Comparison of ENCODE assay signal across 1 cellular context in the genomic region with DNA sequence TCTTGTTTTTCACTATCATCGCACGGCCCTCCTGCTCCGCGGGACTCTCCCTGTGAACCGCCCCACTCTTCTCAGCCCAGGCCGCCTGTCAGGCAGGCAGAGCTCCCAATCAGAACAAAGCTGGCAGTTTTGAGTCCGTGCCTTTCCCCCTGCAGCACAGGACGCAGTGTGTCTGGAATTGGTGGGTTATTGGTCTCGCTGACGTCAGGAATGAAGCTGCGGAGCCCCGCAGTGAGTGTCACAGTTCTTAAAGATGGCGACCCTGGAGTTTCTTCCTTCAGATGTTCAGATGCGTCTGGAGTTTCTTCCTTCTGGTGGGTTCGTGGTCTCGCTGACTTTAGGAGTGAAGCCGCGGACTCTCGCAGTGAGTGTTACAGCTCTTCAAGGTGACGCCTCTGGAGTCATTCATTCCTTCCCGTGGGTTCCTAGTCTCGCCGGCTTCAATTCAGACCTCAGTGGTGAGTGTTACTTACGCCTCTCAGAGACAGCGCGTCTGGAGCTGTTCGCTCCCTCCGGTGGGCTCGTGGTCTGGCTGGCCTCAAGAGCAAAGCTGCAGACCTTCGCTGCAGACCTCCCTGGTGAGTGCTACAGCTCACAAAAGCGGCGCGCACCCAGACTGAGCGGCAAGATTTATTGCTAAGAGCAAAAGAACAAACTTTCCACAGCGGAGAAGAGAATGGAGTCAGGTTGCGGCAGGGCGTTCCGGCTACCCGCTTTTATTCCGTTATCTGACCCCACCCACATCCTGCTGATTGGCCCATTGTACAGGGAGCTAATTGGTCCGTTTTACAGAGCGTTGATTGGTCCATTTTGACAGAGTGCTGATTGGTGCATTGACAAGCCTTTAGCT.
TF ChIP-seq lines count a peak whose summit lies in the region.

No MANE protein-coding gene starts in this region.

TF ChIP-seq in H1, 55 proteins besides CTCF, POLR2A, EP300 and RAD21:
- TF ChIP-seq SUZ12 (IDR thresholded peaks at IDR 0.05; ENCODE audit: low read length) (no peak), POU5F1 (IDR thresholded peaks at IDR 0.05; ENCODE audit: low read depth, low read length) (no peak), SIX5 (IDR thresholded peaks at IDR 0.05; ENCODE audit: low read depth, low read length) (no peak), SIRT6 (IDR thresholded peaks at IDR 0.05; ENCODE audit: low read length) (no peak)
- TF ChIP-seq, protein P1, sequence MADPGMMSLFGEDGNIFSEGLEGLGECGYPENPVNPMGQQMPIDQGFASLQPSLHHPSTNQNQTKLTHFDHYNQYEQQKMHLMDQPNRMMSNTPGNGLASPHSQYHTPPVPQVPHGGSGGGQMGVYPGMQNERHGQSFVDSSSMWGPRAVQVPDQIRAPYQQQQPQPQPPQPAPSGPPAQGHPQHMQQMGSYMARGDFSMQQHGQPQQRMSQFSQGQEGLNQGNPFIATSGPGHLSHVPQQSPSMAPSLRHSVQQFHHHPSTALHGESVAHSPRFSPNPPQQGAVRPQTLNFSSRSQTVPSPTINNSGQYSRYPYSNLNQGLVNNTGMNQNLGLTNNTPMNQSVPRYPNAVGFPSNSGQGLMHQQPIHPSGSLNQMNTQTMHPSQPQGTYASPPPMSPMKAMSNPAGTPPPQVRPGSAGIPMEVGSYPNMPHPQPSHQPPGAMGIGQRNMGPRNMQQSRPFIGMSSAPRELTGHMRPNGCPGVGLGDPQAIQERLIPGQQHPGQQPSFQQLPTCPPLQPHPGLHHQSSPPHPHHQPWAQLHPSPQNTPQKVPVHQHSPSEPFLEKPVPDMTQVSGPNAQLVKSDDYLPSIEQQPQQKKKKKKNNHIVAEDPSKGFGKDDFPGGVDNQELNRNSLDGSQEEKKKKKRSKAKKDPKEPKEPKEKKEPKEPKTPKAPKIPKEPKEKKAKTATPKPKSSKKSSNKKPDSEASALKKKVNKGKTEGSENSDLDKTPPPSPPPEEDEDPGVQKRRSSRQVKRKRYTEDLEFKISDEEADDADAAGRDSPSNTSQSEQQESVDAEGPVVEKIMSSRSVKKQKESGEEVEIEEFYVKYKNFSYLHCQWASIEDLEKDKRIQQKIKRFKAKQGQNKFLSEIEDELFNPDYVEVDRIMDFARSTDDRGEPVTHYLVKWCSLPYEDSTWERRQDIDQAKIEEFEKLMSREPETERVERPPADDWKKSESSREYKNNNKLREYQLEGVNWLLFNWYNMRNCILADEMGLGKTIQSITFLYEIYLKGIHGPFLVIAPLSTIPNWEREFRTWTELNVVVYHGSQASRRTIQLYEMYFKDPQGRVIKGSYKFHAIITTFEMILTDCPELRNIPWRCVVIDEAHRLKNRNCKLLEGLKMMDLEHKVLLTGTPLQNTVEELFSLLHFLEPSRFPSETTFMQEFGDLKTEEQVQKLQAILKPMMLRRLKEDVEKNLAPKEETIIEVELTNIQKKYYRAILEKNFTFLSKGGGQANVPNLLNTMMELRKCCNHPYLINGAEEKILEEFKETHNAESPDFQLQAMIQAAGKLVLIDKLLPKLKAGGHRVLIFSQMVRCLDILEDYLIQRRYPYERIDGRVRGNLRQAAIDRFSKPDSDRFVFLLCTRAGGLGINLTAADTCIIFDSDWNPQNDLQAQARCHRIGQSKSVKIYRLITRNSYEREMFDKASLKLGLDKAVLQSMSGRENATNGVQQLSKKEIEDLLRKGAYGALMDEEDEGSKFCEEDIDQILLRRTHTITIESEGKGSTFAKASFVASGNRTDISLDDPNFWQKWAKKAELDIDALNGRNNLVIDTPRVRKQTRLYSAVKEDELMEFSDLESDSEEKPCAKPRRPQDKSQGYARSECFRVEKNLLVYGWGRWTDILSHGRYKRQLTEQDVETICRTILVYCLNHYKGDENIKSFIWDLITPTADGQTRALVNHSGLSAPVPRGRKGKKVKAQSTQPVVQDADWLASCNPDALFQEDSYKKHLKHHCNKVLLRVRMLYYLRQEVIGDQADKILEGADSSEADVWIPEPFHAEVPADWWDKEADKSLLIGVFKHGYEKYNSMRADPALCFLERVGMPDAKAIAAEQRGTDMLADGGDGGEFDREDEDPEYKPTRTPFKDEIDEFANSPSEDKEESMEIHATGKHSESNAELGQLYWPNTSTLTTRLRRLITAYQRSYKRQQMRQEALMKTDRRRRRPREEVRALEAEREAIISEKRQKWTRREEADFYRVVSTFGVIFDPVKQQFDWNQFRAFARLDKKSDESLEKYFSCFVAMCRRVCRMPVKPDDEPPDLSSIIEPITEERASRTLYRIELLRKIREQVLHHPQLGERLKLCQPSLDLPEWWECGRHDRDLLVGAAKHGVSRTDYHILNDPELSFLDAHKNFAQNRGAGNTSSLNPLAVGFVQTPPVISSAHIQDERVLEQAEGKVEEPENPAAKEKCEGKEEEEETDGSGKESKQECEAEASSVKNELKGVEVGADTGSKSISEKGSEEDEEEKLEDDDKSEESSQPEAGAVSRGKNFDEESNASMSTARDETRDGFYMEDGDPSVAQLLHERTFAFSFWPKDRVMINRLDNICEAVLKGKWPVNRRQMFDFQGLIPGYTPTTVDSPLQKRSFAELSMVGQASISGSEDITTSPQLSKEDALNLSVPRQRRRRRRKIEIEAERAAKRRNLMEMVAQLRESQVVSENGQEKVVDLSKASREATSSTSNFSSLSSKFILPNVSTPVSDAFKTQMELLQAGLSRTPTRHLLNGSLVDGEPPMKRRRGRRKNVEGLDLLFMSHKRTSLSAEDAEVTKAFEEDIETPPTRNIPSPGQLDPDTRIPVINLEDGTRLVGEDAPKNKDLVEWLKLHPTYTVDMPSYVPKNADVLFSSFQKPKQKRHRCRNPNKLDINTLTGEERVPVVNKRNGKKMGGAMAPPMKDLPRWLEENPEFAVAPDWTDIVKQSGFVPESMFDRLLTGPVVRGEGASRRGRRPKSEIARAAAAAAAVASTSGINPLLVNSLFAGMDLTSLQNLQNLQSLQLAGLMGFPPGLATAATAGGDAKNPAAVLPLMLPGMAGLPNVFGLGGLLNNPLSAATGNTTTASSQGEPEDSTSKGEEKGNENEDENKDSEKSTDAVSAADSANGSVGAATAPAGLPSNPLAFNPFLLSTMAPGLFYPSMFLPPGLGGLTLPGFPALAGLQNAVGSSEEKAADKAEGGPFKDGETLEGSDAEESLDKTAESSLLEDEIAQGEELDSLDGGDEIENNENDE (IDR thresholded peaks at IDR 0.05; ENCODE audit: insufficient replicate concordance, low read length): no peak
- TF ChIP-seq, protein P2, sequence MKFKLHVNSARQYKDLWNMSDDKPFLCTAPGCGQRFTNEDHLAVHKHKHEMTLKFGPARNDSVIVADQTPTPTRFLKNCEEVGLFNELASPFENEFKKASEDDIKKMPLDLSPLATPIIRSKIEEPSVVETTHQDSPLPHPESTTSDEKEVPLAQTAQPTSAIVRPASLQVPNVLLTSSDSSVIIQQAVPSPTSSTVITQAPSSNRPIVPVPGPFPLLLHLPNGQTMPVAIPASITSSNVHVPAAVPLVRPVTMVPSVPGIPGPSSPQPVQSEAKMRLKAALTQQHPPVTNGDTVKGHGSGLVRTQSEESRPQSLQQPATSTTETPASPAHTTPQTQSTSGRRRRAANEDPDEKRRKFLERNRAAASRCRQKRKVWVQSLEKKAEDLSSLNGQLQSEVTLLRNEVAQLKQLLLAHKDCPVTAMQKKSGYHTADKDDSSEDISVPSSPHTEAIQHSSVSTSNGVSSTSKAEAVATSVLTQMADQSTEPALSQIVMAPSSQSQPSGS (IDR thresholded peaks at IDR 0.05; ENCODE audit: low read length): no peak
